ENCODE assay signal across 1 cellular context in the genomic region with DNA sequence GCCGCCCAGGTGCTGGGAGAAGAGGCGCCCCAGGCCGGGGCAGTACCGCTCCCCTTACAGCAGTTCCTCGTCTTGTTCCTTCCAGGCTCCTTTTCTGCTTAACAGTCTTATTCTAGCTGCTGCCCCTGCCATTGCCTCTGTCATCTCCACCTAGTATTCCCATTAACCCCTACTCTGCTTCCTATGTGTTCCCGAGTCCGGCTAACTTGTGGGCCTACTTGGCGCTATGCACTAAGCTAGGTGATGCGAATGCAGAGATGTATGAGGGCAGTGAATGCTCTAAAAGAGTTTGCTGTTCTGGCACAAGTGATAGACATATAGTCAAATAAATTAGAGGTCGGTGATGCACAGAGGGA.
TF ChIP-seq lines count a peak whose summit lies in the region.

No MANE protein-coding gene starts in this region.

TF ChIP-seq in K562, 482 proteins besides CTCF, POLR2A, EP300 and RAD21 (continued from another document and continues in another):
- TF ChIP-seq, protein P1, sequence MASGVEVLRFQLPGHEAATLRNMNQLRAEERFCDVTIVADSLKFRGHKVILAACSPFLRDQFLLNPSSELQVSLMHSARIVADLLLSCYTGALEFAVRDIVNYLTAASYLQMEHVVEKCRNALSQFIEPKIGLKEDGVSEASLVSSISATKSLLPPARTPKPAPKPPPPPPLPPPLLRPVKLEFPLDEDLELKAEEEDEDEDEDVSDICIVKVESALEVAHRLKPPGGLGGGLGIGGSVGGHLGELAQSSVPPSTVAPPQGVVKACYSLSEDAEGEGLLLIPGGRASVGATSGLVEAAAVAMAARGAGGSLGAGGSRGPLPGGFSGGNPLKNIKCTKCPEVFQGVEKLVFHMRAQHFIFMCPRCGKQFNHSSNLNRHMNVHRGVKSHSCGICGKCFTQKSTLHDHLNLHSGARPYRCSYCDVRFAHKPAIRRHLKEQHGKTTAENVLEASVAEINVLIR (CRISPR knock-in tag; IDR thresholded peaks at IDR 0.05), result no peak; the same call in 1 of the 2 replicates
- no peak for TF ChIP-seq ZNF561 (CRISPR knock-in tag; conservative IDR thresholded peaks at IDR 0.05)
- TF ChIP-seq, protein P2, sequence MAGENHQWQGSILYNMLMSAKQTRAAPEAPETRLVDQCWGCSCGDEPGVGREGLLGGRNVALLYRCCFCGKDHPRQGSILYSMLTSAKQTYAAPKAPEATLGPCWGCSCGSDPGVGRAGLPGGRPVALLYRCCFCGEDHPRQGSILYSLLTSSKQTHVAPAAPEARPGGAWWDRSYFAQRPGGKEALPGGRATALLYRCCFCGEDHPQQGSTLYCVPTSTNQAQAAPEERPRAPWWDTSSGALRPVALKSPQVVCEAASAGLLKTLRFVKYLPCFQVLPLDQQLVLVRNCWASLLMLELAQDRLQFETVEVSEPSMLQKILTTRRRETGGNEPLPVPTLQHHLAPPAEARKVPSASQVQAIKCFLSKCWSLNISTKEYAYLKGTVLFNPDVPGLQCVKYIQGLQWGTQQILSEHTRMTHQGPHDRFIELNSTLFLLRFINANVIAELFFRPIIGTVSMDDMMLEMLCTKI (IDR thresholded peaks at IDR 0.05; ENCODE audit: partially characterized antibody), result no peak
- TF ChIP-seq, protein P3, sequence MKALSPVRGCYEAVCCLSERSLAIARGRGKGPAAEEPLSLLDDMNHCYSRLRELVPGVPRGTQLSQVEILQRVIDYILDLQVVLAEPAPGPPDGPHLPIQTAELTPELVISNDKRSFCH (CRISPR knock-in tag; IDR thresholded peaks at IDR 0.05), result no peak
- TF ChIP-seq, protein P3 (tag; IDR thresholded peaks at IDR 0.05), result no peak
- TF ChIP-seq, protein P4, sequence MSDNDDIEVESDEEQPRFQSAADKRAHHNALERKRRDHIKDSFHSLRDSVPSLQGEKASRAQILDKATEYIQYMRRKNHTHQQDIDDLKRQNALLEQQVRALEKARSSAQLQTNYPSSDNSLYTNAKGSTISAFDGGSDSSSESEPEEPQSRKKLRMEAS (CRISPR knock-in tag; IDR thresholded peaks at IDR 0.05), result 0 out of 2 replicates have a peak, but pooled peaks have one; percentile 0
- TF ChIP-seq FOXM1 (IDR thresholded peaks at IDR 0.05; ENCODE audit: low read depth), result no peak
- TF ChIP-seq FOXM1 (CRISPR knock-in tag; IDR thresholded peaks at IDR 0.05; ENCODE audit: low read depth), result no peak
- TF ChIP-seq SP1 (CRISPR knock-in tag; IDR thresholded peaks at IDR 0.05), result peak; percentile 39; the same call in 1 of the 2 replicates
- no peak for TF ChIP-seq PHTF2 (CRISPR knock-in tag; IDR thresholded peaks at IDR 0.05)
- no peak for TF ChIP-seq NFE2 (IDR thresholded peaks at IDR 0.05; ENCODE audit: low read depth)
- no peak for TF ChIP-seq NCOR1 (IDR thresholded peaks at IDR 0.05)
- no peak for TF ChIP-seq HEY1 (CRISPR knock-in tag; IDR thresholded peaks at IDR 0.05; ENCODE audit: borderline replicate concordance)
- TF ChIP-seq ZNF384 (IDR thresholded peaks at IDR 0.05; ENCODE audit: low read depth, low read length), result no peak
- TF ChIP-seq SRSF7 (optimal IDR thresholded peaks at IDR 0.05; ENCODE audit: low read depth, low read length), result no peak
- TF ChIP-seq, protein P5, sequence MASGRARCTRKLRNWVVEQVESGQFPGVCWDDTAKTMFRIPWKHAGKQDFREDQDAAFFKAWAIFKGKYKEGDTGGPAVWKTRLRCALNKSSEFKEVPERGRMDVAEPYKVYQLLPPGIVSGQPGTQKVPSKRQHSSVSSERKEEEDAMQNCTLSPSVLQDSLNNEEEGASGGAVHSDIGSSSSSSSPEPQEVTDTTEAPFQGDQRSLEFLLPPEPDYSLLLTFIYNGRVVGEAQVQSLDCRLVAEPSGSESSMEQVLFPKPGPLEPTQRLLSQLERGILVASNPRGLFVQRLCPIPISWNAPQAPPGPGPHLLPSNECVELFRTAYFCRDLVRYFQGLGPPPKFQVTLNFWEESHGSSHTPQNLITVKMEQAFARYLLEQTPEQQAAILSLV (tag; IDR thresholded peaks at IDR 0.05), result no peak
- TF ChIP-seq HNRNPUL1 (IDR thresholded peaks at IDR 0.05; ENCODE audit: low read length), result no peak
- no peak for TF ChIP-seq ZSCAN29 (IDR thresholded peaks at IDR 0.05)
- no peak for TF ChIP-seq RBM22 (IDR thresholded peaks at IDR 0.05; ENCODE audit: low read depth, low read length, poor library complexity, severe bottlenecking)
- TF ChIP-seq, protein P6, sequence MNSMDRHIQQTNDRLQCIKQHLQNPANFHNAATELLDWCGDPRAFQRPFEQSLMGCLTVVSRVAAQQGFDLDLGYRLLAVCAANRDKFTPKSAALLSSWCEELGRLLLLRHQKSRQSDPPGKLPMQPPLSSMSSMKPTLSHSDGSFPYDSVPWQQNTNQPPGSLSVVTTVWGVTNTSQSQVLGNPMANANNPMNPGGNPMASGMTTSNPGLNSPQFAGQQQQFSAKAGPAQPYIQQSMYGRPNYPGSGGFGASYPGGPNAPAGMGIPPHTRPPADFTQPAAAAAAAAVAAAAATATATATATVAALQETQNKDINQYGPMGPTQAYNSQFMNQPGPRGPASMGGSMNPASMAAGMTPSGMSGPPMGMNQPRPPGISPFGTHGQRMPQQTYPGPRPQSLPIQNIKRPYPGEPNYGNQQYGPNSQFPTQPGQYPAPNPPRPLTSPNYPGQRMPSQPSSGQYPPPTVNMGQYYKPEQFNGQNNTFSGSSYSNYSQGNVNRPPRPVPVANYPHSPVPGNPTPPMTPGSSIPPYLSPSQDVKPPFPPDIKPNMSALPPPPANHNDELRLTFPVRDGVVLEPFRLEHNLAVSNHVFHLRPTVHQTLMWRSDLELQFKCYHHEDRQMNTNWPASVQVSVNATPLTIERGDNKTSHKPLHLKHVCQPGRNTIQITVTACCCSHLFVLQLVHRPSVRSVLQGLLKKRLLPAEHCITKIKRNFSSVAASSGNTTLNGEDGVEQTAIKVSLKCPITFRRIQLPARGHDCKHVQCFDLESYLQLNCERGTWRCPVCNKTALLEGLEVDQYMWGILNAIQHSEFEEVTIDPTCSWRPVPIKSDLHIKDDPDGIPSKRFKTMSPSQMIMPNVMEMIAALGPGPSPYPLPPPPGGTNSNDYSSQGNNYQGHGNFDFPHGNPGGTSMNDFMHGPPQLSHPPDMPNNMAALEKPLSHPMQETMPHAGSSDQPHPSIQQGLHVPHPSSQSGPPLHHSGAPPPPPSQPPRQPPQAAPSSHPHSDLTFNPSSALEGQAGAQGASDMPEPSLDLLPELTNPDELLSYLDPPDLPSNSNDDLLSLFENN (IDR thresholded peaks at IDR 0.05; ENCODE audit: low read depth in 2 of 2, low read length in 2 of 2), result no peak
- no peak for TF ChIP-seq HDGF (IDR thresholded peaks at IDR 0.05)
- TF ChIP-seq GATAD2A (IDR thresholded peaks at IDR 0.05), result no peak
- TF ChIP-seq, protein P7, sequence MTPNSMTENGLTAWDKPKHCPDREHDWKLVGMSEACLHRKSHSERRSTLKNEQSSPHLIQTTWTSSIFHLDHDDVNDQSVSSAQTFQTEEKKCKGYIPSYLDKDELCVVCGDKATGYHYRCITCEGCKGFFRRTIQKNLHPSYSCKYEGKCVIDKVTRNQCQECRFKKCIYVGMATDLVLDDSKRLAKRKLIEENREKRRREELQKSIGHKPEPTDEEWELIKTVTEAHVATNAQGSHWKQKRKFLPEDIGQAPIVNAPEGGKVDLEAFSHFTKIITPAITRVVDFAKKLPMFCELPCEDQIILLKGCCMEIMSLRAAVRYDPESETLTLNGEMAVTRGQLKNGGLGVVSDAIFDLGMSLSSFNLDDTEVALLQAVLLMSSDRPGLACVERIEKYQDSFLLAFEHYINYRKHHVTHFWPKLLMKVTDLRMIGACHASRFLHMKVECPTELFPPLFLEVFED (CRISPR knock-in tag; conservative IDR thresholded peaks at IDR 0.05), result no peak
- TF ChIP-seq, protein P8, sequence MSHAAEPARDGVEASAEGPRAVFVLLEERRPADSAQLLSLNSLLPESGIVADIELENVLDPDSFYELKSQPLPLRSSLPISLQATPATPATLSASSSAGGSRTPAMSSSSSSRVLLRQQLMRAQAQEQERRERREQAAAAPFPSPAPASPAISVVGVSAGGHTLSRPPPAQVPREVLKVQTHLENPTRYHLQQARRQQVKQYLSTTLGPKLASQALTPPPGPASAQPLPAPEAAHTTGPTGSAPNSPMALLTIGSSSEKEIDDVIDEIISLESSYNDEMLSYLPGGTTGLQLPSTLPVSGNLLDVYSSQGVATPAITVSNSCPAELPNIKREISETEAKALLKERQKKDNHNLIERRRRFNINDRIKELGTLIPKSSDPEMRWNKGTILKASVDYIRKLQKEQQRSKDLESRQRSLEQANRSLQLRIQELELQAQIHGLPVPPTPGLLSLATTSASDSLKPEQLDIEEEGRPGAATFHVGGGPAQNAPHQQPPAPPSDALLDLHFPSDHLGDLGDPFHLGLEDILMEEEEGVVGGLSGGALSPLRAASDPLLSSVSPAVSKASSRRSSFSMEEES (CRISPR knock-in tag; IDR thresholded peaks at IDR 0.05), result no peak
- TF ChIP-seq ATF1 (CRISPR knock-in tag; IDR thresholded peaks at IDR 0.05), result no peak
- peak; percentile 14; the same call in 1 of the 2 replicates for TF ChIP-seq ATF1 (tag; IDR thresholded peaks at IDR 0.05)
- TF ChIP-seq MYBL2 (IDR thresholded peaks at IDR 0.05; ENCODE audit: low read depth), result no peak
- TF ChIP-seq MYBL2 (CRISPR knock-in tag; IDR thresholded peaks at IDR 0.05; ENCODE audit: borderline replicate concordance), result no peak
- TF ChIP-seq, protein P9, sequence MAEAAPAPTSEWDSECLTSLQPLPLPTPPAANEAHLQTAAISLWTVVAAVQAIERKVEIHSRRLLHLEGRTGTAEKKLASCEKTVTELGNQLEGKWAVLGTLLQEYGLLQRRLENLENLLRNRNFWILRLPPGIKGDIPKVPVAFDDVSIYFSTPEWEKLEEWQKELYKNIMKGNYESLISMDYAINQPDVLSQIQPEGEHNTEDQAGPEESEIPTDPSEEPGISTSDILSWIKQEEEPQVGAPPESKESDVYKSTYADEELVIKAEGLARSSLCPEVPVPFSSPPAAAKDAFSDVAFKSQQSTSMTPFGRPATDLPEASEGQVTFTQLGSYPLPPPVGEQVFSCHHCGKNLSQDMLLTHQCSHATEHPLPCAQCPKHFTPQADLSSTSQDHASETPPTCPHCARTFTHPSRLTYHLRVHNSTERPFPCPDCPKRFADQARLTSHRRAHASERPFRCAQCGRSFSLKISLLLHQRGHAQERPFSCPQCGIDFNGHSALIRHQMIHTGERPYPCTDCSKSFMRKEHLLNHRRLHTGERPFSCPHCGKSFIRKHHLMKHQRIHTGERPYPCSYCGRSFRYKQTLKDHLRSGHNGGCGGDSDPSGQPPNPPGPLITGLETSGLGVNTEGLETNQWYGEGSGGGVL (CRISPR knock-in tag; IDR thresholded peaks at IDR 0.05), result no peak
- no peak for TF ChIP-seq RBM17 (IDR thresholded peaks at IDR 0.05; ENCODE audit: borderline replicate concordance, low read depth, low read length)
- no peak for TF ChIP-seq ZNF274 (IDR thresholded peaks at IDR 0.05; ENCODE audit: borderline replicate concordance, low read depth, low read length)
- TF ChIP-seq SETDB1 (IDR thresholded peaks at IDR 0.05; ENCODE audit: low read length), result no peak
- TF ChIP-seq, protein P10, sequence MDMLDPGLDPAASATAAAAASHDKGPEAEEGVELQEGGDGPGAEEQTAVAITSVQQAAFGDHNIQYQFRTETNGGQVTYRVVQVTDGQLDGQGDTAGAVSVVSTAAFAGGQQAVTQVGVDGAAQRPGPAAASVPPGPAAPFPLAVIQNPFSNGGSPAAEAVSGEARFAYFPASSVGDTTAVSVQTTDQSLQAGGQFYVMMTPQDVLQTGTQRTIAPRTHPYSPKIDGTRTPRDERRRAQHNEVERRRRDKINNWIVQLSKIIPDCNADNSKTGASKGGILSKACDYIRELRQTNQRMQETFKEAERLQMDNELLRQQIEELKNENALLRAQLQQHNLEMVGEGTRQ (CRISPR knock-in tag; IDR thresholded peaks at IDR 0.05), result no peak
- 0 out of 2 replicates have a peak, but pooled peaks have one; percentile 61 for TF ChIP-seq FOXP1 (CRISPR knock-in tag; IDR thresholded peaks at IDR 0.05)
- TF ChIP-seq DPF2 (IDR thresholded peaks at IDR 0.05), result no peak
- 0 out of 2 replicates have a peak, but pooled peaks have one; percentile 42 for TF ChIP-seq ZNF589 (CRISPR knock-in tag; IDR thresholded peaks at IDR 0.05; ENCODE audit: low read depth)
- TF ChIP-seq, protein P11, sequence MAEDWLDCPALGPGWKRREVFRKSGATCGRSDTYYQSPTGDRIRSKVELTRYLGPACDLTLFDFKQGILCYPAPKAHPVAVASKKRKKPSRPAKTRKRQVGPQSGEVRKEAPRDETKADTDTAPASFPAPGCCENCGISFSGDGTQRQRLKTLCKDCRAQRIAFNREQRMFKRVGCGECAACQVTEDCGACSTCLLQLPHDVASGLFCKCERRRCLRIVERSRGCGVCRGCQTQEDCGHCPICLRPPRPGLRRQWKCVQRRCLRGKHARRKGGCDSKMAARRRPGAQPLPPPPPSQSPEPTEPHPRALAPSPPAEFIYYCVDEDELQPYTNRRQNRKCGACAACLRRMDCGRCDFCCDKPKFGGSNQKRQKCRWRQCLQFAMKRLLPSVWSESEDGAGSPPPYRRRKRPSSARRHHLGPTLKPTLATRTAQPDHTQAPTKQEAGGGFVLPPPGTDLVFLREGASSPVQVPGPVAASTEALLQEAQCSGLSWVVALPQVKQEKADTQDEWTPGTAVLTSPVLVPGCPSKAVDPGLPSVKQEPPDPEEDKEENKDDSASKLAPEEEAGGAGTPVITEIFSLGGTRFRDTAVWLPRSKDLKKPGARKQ (CRISPR knock-in tag; IDR thresholded peaks at IDR 0.05), result no peak
- TF ChIP-seq, protein P12, sequence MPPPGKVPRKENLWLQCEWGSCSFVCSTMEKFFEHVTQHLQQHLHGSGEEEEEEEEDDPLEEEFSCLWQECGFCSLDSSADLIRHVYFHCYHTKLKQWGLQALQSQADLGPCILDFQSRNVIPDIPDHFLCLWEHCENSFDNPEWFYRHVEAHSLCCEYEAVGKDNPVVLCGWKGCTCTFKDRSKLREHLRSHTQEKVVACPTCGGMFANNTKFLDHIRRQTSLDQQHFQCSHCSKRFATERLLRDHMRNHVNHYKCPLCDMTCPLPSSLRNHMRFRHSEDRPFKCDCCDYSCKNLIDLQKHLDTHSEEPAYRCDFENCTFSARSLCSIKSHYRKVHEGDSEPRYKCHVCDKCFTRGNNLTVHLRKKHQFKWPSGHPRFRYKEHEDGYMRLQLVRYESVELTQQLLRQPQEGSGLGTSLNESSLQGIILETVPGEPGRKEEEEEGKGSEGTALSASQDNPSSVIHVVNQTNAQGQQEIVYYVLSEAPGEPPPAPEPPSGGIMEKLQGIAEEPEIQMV (tag; conservative IDR thresholded peaks at IDR 0.05; ENCODE audit: low read depth), result no peak
- peak; percentile 51 for TF ChIP-seq GABPA (tag; conservative IDR thresholded peaks at IDR 0.05; ENCODE audit: low read depth)
- peak; percentile 69; the same call in 1 of the 2 replicates for TF ChIP-seq ZNF143 (CRISPR knock-in tag; IDR thresholded peaks at IDR 0.05)
- 0 out of 2 replicates have a peak, but pooled peaks have one; percentile 23 for TF ChIP-seq ETV1 (tag; conservative IDR thresholded peaks at IDR 0.05; ENCODE audit: low read depth)
- TF ChIP-seq, protein P13, sequence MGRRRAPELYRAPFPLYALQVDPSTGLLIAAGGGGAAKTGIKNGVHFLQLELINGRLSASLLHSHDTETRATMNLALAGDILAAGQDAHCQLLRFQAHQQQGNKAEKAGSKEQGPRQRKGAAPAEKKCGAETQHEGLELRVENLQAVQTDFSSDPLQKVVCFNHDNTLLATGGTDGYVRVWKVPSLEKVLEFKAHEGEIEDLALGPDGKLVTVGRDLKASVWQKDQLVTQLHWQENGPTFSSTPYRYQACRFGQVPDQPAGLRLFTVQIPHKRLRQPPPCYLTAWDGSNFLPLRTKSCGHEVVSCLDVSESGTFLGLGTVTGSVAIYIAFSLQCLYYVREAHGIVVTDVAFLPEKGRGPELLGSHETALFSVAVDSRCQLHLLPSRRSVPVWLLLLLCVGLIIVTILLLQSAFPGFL (CRISPR knock-in tag; IDR thresholded peaks at IDR 0.05), result no peak
- no peak for TF ChIP-seq ZFP36 (IDR thresholded peaks at IDR 0.05; ENCODE audit: low read depth, low read length, partially characterized antibody)
- 0 out of 2 replicates have a peak, but pooled peaks have one; percentile 25 for TF ChIP-seq ZNF445 (CRISPR knock-in tag; IDR thresholded peaks at IDR 0.05; ENCODE audit: low read depth)
- TF ChIP-seq SMAD3 (CRISPR knock-in tag; conservative IDR thresholded peaks at IDR 0.05), result no peak
